In the genomic region with DNA sequence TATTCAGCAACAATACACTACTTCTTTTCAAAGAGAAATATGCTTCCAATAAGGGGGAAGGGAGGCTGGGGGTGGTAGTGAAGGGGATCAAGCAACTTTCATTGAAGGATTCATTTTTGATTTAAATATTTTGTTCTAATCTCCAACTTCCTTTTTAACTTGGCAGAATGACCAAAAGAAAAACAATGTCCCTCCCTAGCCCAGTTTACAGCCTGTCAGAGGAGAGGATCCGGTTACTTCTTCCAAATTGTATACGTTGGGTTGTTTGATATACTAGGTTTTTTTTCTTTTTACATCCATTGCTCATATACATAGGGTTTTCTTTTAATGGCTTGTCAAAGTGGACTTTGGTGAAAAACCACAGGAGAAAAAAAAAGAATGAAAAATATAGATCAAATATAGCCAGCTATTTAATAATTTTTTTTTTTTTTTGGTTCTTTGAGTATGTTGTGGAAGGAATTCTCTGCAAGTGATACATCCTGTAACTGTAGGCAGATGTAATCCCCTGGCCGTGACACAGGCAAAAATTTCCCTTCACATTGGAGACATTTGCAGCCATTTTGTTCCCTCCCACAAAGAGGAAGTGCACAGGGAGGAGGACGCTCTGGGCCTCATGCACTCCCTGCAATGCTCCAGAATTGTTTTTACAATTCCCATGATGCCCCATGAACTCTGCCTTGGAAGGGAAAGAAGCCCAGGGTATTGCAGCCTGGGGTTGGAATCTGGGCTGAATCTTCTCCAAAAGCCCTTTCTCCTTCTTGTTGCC, we compare ENCODE assay signal across 16 cellular contexts.
DNase-seq lines count a peak whose midpoint lies in the region; ATAC-seq and TF ChIP-seq lines count a peak whose summit lies in the region.
"Had no signal": no experiment of that assay in that cellular context is flagged by ENCODE, and none has a peak within 500 bp of the region (broad histone marks: within the 10 kb centered on the region; RNA-seq: fewer than 3 reads in every experiment).

No MANE protein-coding gene starts in this region.

- no peaks in the 10 kb centered on the region for H3K27me3 ChIP-seq in ACC112 (ENCODE audit: insufficient read depth, low read length)
- H3K27me3 ChIP-seq: ascending aorta; BLaER1 treated with 17β-estradiol and CSF1 and Interleukin-3, amounts not matched to agents 10 nM and 100 nM; colonic mucosa; spleen had no signal

- H3K79me2 ChIP-seq in ACC112 (ENCODE audit: control insufficient read depth, insufficient read depth, low read length, unreplicated experiment) = no peaks in the 10 kb centered on the region

- H3K4me3 ChIP-seq in ACC112 (ENCODE audit: low read depth, low read length) = peak overlapping the region; percentile 26; the same call in 1 of the 2 replicates
- no peak overlapping the region for H3K4me3 ChIP-seq in cardiac fibroblast (replicated peaks in 1 of 2; ENCODE audit: low read depth in 2 of 2, low read length in 2 of 2)
- H3K4me3 ChIP-seq: ascending aorta; BLaER1 treated with 17β-estradiol and CSF1 and Interleukin-3, amounts not matched to agents 10 nM and 100 nM; colonic mucosa; spleen had no signal

- peaks cover 13% of the 10 kb centered on the region for H3K4me1 ChIP-seq in ACC112 (ENCODE audit: control insufficient read depth, insufficient read depth, low read length, unreplicated experiment)
- H3K4me1 ChIP-seq: ascending aorta, colonic mucosa, spleen had no signal

- no peak for TF ChIP-seq CTCF in cardiac fibroblast (IDR thresholded peaks at IDR 0.05; ENCODE audit: low read depth, low read length)

- peak overlapping the region; percentile 13; the same call in 1 of the 2 replicates for H3K27ac ChIP-seq in ACC112 (ENCODE audit: low read depth, low read length)
- H3K27ac ChIP-seq: ascending aorta; BLaER1 treated with 17β-estradiol and CSF1 and Interleukin-3, amounts not matched to agents 10 nM and 100 nM; colonic mucosa; spleen had no signal

- peak overlapping the region; percentile 65 for H2AFZ ChIP-seq in ACC112 (ENCODE audit: low read length, unreplicated experiment)

- no peaks in the 10 kb centered on the region for H3K36me3 ChIP-seq in ACC112 (ENCODE audit: insufficient read depth, low read length)
- H3K36me3 ChIP-seq: ascending aorta; BLaER1 treated with 17β-estradiol and CSF1 and Interleukin-3, amounts not matched to agents 10 nM and 100 nM; colonic mucosa; spleen had no signal

- no peak for ATAC-seq in GM21529 (IDR thresholded peaks at IDR 0.05; ENCODE audit: unreplicated experiment)

- DNase-seq in MV-4-11 (lab: John Stamatoyannopoulos, UW) (peak; percentile 47), cardiac fibroblast (ENCODE audit: low read depth in 2 of 2) (peak; percentile 63 to 70), left kidney (ENCODE audit: low read depth, low spot score) (peak; percentile 71), NCI-H146 treated with DMSO at 0.1 percent for 48 hours (lab: John Stamatoyannopoulos, UW; ENCODE audit: unreplicated experiment) (no peak)
- DNase-seq in activated T-cell treated with anti-CD3 and anti-CD28 coated beads, Interleukin-2, amount 50 U/mL, for 1 hour = no peak
- DNase-seq in stimulated activated CD4-positive, alpha-beta T cell treated with anti-CD3 and anti-CD28 coated beads, Interleukin-2, amount 100 ng/mL, for 24 hours = no peak
- DNase-seq: activated CD4-positive, alpha-beta T cell treated with anti-CD3 and anti-CD28 coated beads, Interleukin-2, amount 10 ng/mL, durations not matched to agents 24 days and 14 days; activated naive CD4-positive, alpha-beta T cell; colonic mucosa; Karpas-422; NCI-H1417; spleen had no signal

Comparison
In these comparisons a context has a peak if more than half of its experiments do, and no peak if none do; other contexts are left out.
1. DNase-seq: peak in MV-4-11 (single experiment), cardiac fibroblast (2 of 2) and left kidney (single experiment); none in activated T-cell treated with anti-CD3 and anti-CD28 coated beads, Interleukin-2, amount 50 U/mL, for 1 hour (single experiment), NCI-H146 treated with DMSO at 0.1 percent for 48 hours (single experiment) and stimulated activated CD4-positive, alpha-beta T cell treated with anti-CD3 and anti-CD28 coated beads, Interleukin-2, amount 100 ng/mL, for 24 hours (0 of 2).